In genomic region chr13:112657850-112658445, GRCh38 we compare ENCODE assay signal across 13 cellular contexts. TPM values are rescaled to one million over a fixed set of nuclear protein-coding genes. Genes with fewer than 3 reads are reported as not detected.
DNase-seq lines count a peak whose midpoint lies in the region; ATAC-seq and TF ChIP-seq lines count a peak whose summit lies in the region.
"Had no signal": no experiment of that assay in that cellular context is flagged by ENCODE, and none has a peak within 500 bp of the region (broad histone marks: within the 10 kb centered on the region; RNA-seq: fewer than 3 reads in every experiment).

No MANE protein-coding gene starts in this region.

- peak; percentile 68 for ATAC-seq in GM23338

- H3K27me3 ChIP-seq in GM23338 (ENCODE audit: insufficient read depth): no peaks in the 10 kb centered on the region

- H3K4me3 ChIP-seq in GM23338 (no peak overlapping the region), fibroblast of the aortic adventitia (ENCODE audit: low read depth, low read length) (no peak overlapping the region)

- H3K4me1 ChIP-seq in GM23338 (ENCODE audit: insufficient read depth): peaks cover 2% of the 10 kb centered on the region

- DNase-seq in GM23338 (ENCODE audit: low spot score) (no peak), SK-N-DZ (ENCODE audit: low spot score) (peak; percentile 48), fibroblast of the aortic adventitia (ENCODE audit: low read depth) (peak; percentile 40), retina (peak; percentile 34), NCI-H1092 (lab: John Stamatoyannopoulos, UW) (no peak), NCI-H1694 (lab: John Stamatoyannopoulos, UW) (no peak), NCI-H2029 treated with DMSO at 0.1 percent for 48 hours (lab: John Stamatoyannopoulos, UW) (no peak), NCI-H2081 (lab: John Stamatoyannopoulos, UW) (no peak)
- DNase-seq: activated CD4-positive, alpha-beta T cell treated with anti-CD3 and anti-CD28 coated beads, Interleukin-2, amount 10 ng/mL, durations not matched to agents 7 days and 5 days; activated naive CD4-positive, alpha-beta T cell treated with anti-CD3 and anti-CD28 coated beads, Interleukin-2, amount 50 U/mL, for 16 hours; KG1; NCI-H524; nucleus accumbens had no signal

- no peaks in the 10 kb centered on the region for H4K20me1 ChIP-seq in GM23338 (replicated peaks; ENCODE audit: insufficient read depth)

- H3K9me3 Mint-ChIP-seq in GM23338: no peaks in the 10 kb centered on the region; the same call in 2 of the 3 replicates

- H3K4me2 ChIP-seq in GM23338: no peak overlapping the region

- no peak overlapping the region for H3K27ac Mint-ChIP-seq in GM23338
- H3K27ac Mint-ChIP-seq: activated CD4-positive, alpha-beta T cell treated with anti-CD3 and anti-CD28 coated beads, Interleukin-2, amount 10 ng/mL, durations not matched to agents 7 days and 5 days had no signal

- TF ChIP-seq CTCF in GM23338 (conservative IDR thresholded peaks at IDR 0.05; ENCODE audit: low read depth in 2 of 2) (no peak), fibroblast of the aortic adventitia (IDR thresholded peaks at IDR 0.05; ENCODE audit: insufficient read depth, low read length) (no peak)

- H3K4me1 Mint-ChIP-seq in GM23338: peaks cover 5% of the 10 kb centered on the region; the same call in 2 of the 3 replicates
- H3K4me1 Mint-ChIP-seq: activated CD4-positive, alpha-beta T cell treated with anti-CD3 and anti-CD28 coated beads, Interleukin-2, amount 10 ng/mL, durations not matched to agents 7 days and 5 days had no signal

- H2AFZ ChIP-seq in GM23338: 0 out of 2 replicates have a peak overlapping the region, but pooled peaks have one; percentile 14

- H3K36me3 ChIP-seq in GM23338 (ENCODE audit: insufficient read depth): no peaks in the 10 kb centered on the region

- no peaks in the 10 kb centered on the region for H3K36me3 Mint-ChIP-seq in GM23338 (ENCODE audit: low read depth)

- no peak overlapping the region for H3K4me3 Mint-ChIP-seq in GM23338
- H3K4me3 Mint-ChIP-seq: activated CD4-positive, alpha-beta T cell treated with anti-CD3 and anti-CD28 coated beads, Interleukin-2, amount 10 ng/mL, durations not matched to agents 7 days and 5 days had no signal

- no peaks in the 10 kb centered on the region for H3K9me2 ChIP-seq in GM23338 (ENCODE audit: insufficient read depth)

- no peaks in the 10 kb centered on the region for H3K79me2 ChIP-seq in GM23338 (replicated peaks; ENCODE audit: insufficient read depth)

- no peak overlapping the region for H3K27ac ChIP-seq in GM23338 (ENCODE audit: low read depth)

- peaks cover 12% of the 10 kb centered on the region for H3K27me3 Mint-ChIP-seq in GM23338 (ENCODE audit: insufficient read depth, low read depth, poor library complexity)
- H3K27me3 Mint-ChIP-seq: activated CD4-positive, alpha-beta T cell treated with anti-CD3 and anti-CD28 coated beads, Interleukin-2, amount 10 ng/mL, durations not matched to agents 7 days and 5 days had no signal

- H3F3A ChIP-seq in GM23338 (replicated peaks; ENCODE audit: low read depth): no peaks in the 10 kb centered on the region

TF ChIP-seq in GM23338, 12 proteins besides CTCF, POLR2A, EP300 and RAD21:
- TF ChIP-seq POLR2AphosphoS5 (IDR thresholded peaks at IDR 0.05; ENCODE audit: low read depth): no peak
- no peak for TF ChIP-seq EZH2 (IDR thresholded peaks at IDR 0.05; ENCODE audit: low read depth, unreplicated experiment)
- TF ChIP-seq ZNF114 (CRISPR knock-in tag; IDR thresholded peaks at IDR 0.05): no peak
- no peak for TF ChIP-seq JUNB (IDR thresholded peaks at IDR 0.05; ENCODE audit: unreplicated experiment)

RNA-seq across cellular contexts. Expression of gene ATP11A, which starts 31.9 kb away (rescaled TPM):
- total RNA-seq in GM23338 (2014; rRNA removed; shearing (Covaris generic)): 35.1 and 52.6 TPM in 2 replicates
- 12.3 and 12.8 TPM in 2 replicates for polyA plus RNA-seq in GM23338 (2016; fragmentation: Nextera tagmentation; extraction: Ambion mirVana)
- polyA plus RNA-seq in SK-N-DZ (2014; cell fraction: cytosol; rRNA removed): 5.8 and 7.6 TPM in 2 replicates
- polyA plus RNA-seq in SK-N-DZ (2014; cell fraction: nucleus; rRNA removed): 19.1 and 51.5 TPM in 2 replicates
- 8.9 and 14.0 TPM in 2 replicates for total RNA-seq in fibroblast of the aortic adventitia (ENCODE audit: low replicate concordance)

Comparison
In these comparisons a context has a peak if more than half of its experiments do, and no peak if none do; other contexts are left out.
1. DNase-seq: peak in SK-N-DZ (single experiment), fibroblast of the aortic adventitia (single experiment) and retina (single experiment); none in GM23338 (single experiment), NCI-H1092 (single experiment), NCI-H1694 (single experiment), NCI-H2029 treated with DMSO at 0.1 percent for 48 hours (single experiment) and NCI-H2081 (0 of 2).